11 cellular contexts compared by ENCODE assay signal in the genomic region with DNA sequence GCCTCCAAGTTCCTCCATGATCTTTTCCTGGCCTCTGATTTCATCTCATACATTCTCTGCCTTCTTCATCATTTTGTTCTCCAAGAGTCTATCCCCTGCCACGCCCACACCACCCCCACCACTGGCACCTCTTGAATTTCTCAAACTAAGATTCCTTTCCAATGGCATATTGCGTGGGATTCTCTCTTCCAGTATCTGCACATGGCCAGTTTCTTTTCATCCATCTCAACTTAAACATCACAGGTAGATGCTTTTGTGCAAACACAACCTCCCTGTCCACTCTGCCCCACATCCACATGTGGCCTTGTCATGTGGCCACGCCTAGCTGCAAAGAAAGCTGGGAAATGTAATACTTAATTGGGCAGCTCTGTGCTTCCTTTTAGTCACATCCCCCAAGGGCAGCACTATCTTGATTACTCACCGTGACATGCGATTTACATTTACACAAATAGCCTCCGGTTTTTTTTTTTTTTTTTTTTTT. TPM values are rescaled to one million over a fixed set of nuclear protein-coding genes. Genes with fewer than 3 reads are reported as not detected.
DNase-seq lines count a peak whose midpoint lies in the region; ATAC-seq and TF ChIP-seq lines count a peak whose summit lies in the region.
"Had no signal": no experiment of that assay in that cellular context is flagged by ENCODE, and none has a peak within 500 bp of the region (broad histone marks: within the 10 kb centered on the region; RNA-seq: fewer than 3 reads in every experiment).

No MANE protein-coding gene starts in this region.

- H3K9me3 Mint-ChIP-seq in CD14-positive monocyte (peaks cover 3 to 16% (median 9%) of the 10 kb centered on the region in 7 donors), glutamatergic neuron (ENCODE audit: unreplicated experiment) (peaks cover 1% of the 10 kb centered on the region)
- H3K9me3 Mint-ChIP-seq: mesothelial cell of epicardium had no signal

- DNase-seq in CD14-positive monocyte (ENCODE audit: low spot score) (peak; percentile 66), HT1080 (ENCODE audit: low read depth) (peak; percentile 78), T1000 (lab: John Stamatoyannopoulos, UW) (peak; percentile 81), fibroblast of the aortic adventitia (ENCODE audit: low read depth) (peak; percentile 70), glutamatergic neuron (no peak), NCI-H2081 (lab: John Stamatoyannopoulos, UW) (no peak), left ventricle myocardium superior (no peak)
- DNase-seq: activated T-cell treated with anti-CD3 and anti-CD28 coated beads, Interleukin-2, amount 50 U/mL, for 48 hours; COR-L47 had no signal

- no peak overlapping the region for H3K4me3 ChIP-seq in fibroblast of the aortic adventitia (ENCODE audit: low read depth, low read length)

- peaks cover 26% of the 10 kb centered on the region for H3K4me1 Mint-ChIP-seq in CD14-positive monocyte
- no peaks in the 10 kb centered on the region for H3K4me1 Mint-ChIP-seq in glutamatergic neuron (ENCODE audit: low read depth, unreplicated experiment)
- H3K4me1 Mint-ChIP-seq: mesothelial cell of epicardium had no signal

- H3K27me3 Mint-ChIP-seq in CD14-positive monocyte (ENCODE audit: low read depth in 3 of 3) = peaks cover 0 to 6% (median 4%) of the 10 kb centered on the region in 3 donors
- H3K27me3 Mint-ChIP-seq in glutamatergic neuron (ENCODE audit: unreplicated experiment) = peaks cover 4% of the 10 kb centered on the region

- no peak overlapping the region for H3K4me3 Mint-ChIP-seq in CD14-positive monocyte
- no peak overlapping the region for H3K4me3 Mint-ChIP-seq in glutamatergic neuron (ENCODE audit: unreplicated experiment)
- H3K4me3 Mint-ChIP-seq: mesothelial cell of epicardium had no signal

- no peak for TF ChIP-seq CTCF in CD14-positive monocyte (IDR thresholded peaks at IDR 0.05)
- TF ChIP-seq CTCF in fibroblast of the aortic adventitia (IDR thresholded peaks at IDR 0.05; ENCODE audit: insufficient read depth, low read length) = no peak
- no peak for TF ChIP-seq CTCF in glutamatergic neuron (IDR thresholded peaks at IDR 0.05; ENCODE audit: partially characterized antibody, unreplicated experiment)

- peak overlapping the region; percentile 52 to 85 (median 78) for H3K27ac Mint-ChIP-seq in CD14-positive monocyte
- no peak overlapping the region for H3K27ac Mint-ChIP-seq in glutamatergic neuron (ENCODE audit: unreplicated experiment)
- H3K27ac Mint-ChIP-seq: mesothelial cell of epicardium had no signal

- ATAC-seq in HG02938 (IDR thresholded peaks at IDR 0.05; ENCODE audit: unreplicated experiment) = no peak
- ATAC-seq in left ventricle myocardium superior = no peak

- H3K36me3 Mint-ChIP-seq in CD14-positive monocyte (peaks cover 4% of the 10 kb centered on the region in 2 donors), glutamatergic neuron (ENCODE audit: unreplicated experiment) (peaks cover 3% of the 10 kb centered on the region)
- H3K36me3 Mint-ChIP-seq: mesothelial cell of epicardium had no signal

- intact Hi-C loops in CD14-positive monocyte (cut with micrococcal nuclease) = loop anchor here in 1 of 2 donors (10.0 kb wide), 2 partner anchors 75 to 225 kb away; no protein-coding TSS in a partner anchor
- intact Hi-C loops in left ventricle myocardium superior (cut with micrococcal nuclease) = loop anchor here (10.0 kb wide), 2 partner anchors 185 to 235 kb away; no protein-coding TSS in a partner anchor

RNA-seq across cellular contexts. Expression of a gene that starts 33.4 kb away (rescaled TPM):
- 1 to 10 TPM; 1.4 to 5.8 TPM for polyA plus RNA-seq in CD14-positive monocyte
- 20.1 and 23.7 TPM in 2 replicates for total RNA-seq in HT1080 (2014; rRNA removed; shearing (Covaris generic))
- 27.4 and 36.6 TPM in 2 replicates for polyA plus RNA-seq in HT1080 (2015; cell fraction: cytosol; rRNA removed)
- polyA plus RNA-seq in HT1080 (2015; cell fraction: nucleus; rRNA removed) = 92.5 and 97.0 TPM in 2 replicates
- 14.2 and 24.0 TPM in 2 replicates for total RNA-seq in fibroblast of the aortic adventitia (ENCODE audit: low replicate concordance)
- 116 TPM for total RNA-seq in glutamatergic neuron (ENCODE audit: unreplicated experiment)
- total RNA-seq in left ventricle myocardium superior = 40.1 TPM

Comparison
In these comparisons a context has a peak if more than half of its experiments do, and no peak if none do; other contexts are left out.
1. DNase-seq: peak in CD14-positive monocyte (single experiment), HT1080 (single experiment), T1000 (single experiment) and fibroblast of the aortic adventitia (single experiment); none in glutamatergic neuron (single experiment), NCI-H2081 (0 of 2) and left ventricle myocardium superior (single experiment).